In the genomic region with DNA sequence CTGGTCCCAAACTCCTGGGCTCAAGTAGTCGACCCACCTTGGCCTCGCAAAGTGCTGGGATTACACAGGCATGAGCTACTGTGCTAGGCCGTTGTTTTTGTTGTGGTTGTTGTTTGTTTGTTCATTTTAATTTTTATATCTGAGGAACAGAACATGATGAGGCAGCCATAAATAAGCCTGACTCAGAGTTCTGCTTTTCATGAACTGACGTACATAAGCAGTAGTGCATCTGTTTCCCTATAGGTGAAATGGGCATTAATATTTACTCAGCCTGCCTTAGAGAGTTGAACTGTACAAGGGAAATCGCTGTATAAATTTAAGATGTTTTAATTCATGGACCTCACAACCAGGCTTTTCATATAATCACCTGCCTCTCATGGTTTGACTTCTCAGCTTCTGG, we compare ENCODE assay signal across 19 cellular contexts.
A peak's percentile ranks its signal among the peaks of the same experiment; 100 is the strongest.
DNase-seq lines count a peak whose midpoint lies in the region; ATAC-seq, FAIRE-seq and TF ChIP-seq lines count a peak whose summit lies in the region.
"Had no signal": no experiment of that assay in that cellular context is flagged by ENCODE, and none has a peak within 500 bp of the region (broad histone marks: within the 10 kb centered on the region; RNA-seq: fewer than 3 reads in every experiment).

No MANE protein-coding gene starts in this region.

- in situ Hi-C loops in HepG2 (cut with HindIII; ENCODE audit: extremely low pct_ligation_motif_present, low pct_unique_long_range_greater_than_20kb): no loop called here

- H3K4me1 ChIP-seq in ACC112 (ENCODE audit: control insufficient read depth, insufficient read depth, low read length, unreplicated experiment) (peaks cover 18% of the 10 kb centered on the region), HepG2 (ENCODE audit: insufficient read depth, low read length) (no peaks in the 10 kb centered on the region)

- FAIRE-seq in HepG2 (lab: Jason Lieb, UNC): no peak

- peaks cover 11% of the 10 kb centered on the region for H3K36me3 Mint-ChIP-seq in activated T-helper 17 cell treated with anti-CD3 and anti-CD28 coated beads, Interleukin-2, amount 50 U/mL, for 72 hours (ENCODE audit: low read depth)
- H3K36me3 Mint-ChIP-seq in activated CD4-positive, alpha-beta memory T cell treated with anti-CD3 and anti-CD28 coated beads for 36 hours: peaks cover 4% of the 10 kb centered on the region

- DNase-seq in ELR (ENCODE audit: low read depth) (peak; percentile 55), NOMO-1 treated with DMSO at 0.1 percent for 48 hours (lab: John Stamatoyannopoulos, UW; ENCODE audit: unreplicated experiment) (peak; percentile 49), HepG2 (ENCODE audit: low spot score) (no peak)
- DNase-seq in activated CD4-positive, alpha-beta memory T cell treated with anti-CD3 and anti-CD28 coated beads for 36 hours: no peak
- DNase-seq: DMS79, GOT3, NCI-H1092, NCI-H1436 treated with DMSO at 0.1 percent for 48 hours, NCI-H2029, NCI-H2171, NCI-H526, OCI-M1 had no signal

- TF ChIP-seq EP300 in HepG2 (IDR thresholded peaks at IDR 0.05; ENCODE audit: low read depth in 2 of 2, low read length in 2 of 2): no peak
- TF ChIP-seq EP300 in HepG2 (CRISPR knock-in tag; IDR thresholded peaks at IDR 0.05; ENCODE audit: borderline replicate concordance): no peak

- no peak for ATAC-seq in HepG2
- ATAC-seq in HG02588 (IDR thresholded peaks at IDR 0.05; ENCODE audit: unreplicated experiment): no peak
- ATAC-seq in activated T-helper 17 cell treated with anti-CD3 and anti-CD28 coated beads, Interleukin-2, amount 50 U/mL, for 72 hours (replicated peaks): no peak
- ATAC-seq: HCT116 had no signal

- WGBS in HepG2 (ENCODE audit: low lambda C conversion rate): 98% methylated on average over 5 of the region's 5 CpGs

- H3K9me3 ChIP-seq in HepG2 (ENCODE audit: low read length): no peaks in the 10 kb centered on the region
- H3K9me3 ChIP-seq: BLaER1 had no signal

- H3K4me3 ChIP-seq in ACC112 (ENCODE audit: low read depth, low read length): no peak overlapping the region
- no peak overlapping the region for H3K4me3 ChIP-seq in HepG2 (replicated peaks in 1 of 3; ENCODE audit: insufficient read depth in 1 of 3, low read depth in 2 of 3, low read length in 3 of 3)
- H3K4me3 ChIP-seq: BLaER1 had no signal

- H3K9me3 Mint-ChIP-seq in activated T-helper 17 cell treated with anti-CD3 and anti-CD28 coated beads, Interleukin-2, amount 50 U/mL, for 72 hours: no peaks in the 10 kb centered on the region
- no peaks in the 10 kb centered on the region for H3K9me3 Mint-ChIP-seq in activated CD4-positive, alpha-beta memory T cell treated with anti-CD3 and anti-CD28 coated beads for 36 hours

- no TSS peak for BruUV-seq in HepG2 (replicated peaks; lab: Mats Ljungman, UMichigan)

- H3K27ac ChIP-seq in ACC112 (ENCODE audit: low read depth, low read length) (0 out of 2 replicates have a peak overlapping the region, but pooled peaks have one; percentile 6), HepG2 (ENCODE audit: extremely low read length, insufficient read depth, low read length) (no peak overlapping the region)
- H3K27ac ChIP-seq: BLaER1, KMS-11, RWPE1 had no signal

- no peak overlapping the region for H3K9ac ChIP-seq in HepG2 (ENCODE audit: insufficient read depth, low read depth, low read length)
- H3K9ac ChIP-seq: BLaER1, KMS-11 had no signal

- H3K4me1 Mint-ChIP-seq in activated T-helper 17 cell treated with anti-CD3 and anti-CD28 coated beads, Interleukin-2, amount 50 U/mL, for 72 hours: peaks cover 20% of the 10 kb centered on the region
- peaks cover 18% of the 10 kb centered on the region for H3K4me1 Mint-ChIP-seq in activated CD4-positive, alpha-beta memory T cell treated with anti-CD3 and anti-CD28 coated beads for 36 hours (ENCODE audit: low read depth)

- no peak for TF ChIP-seq POLR2A in HepG2 (IDR thresholded peaks at IDR 0.05; ENCODE audit: insufficient read depth in 1 of 2, low read depth in 2 of 2, low read length in 2 of 2)

- H3K4me3 Mint-ChIP-seq in activated T-helper 17 cell treated with anti-CD3 and anti-CD28 coated beads, Interleukin-2, amount 50 U/mL, for 72 hours: no peak overlapping the region
- no peak overlapping the region for H3K4me3 Mint-ChIP-seq in activated CD4-positive, alpha-beta memory T cell treated with anti-CD3 and anti-CD28 coated beads for 36 hours

- no peak overlapping the region for H3K4me2 ChIP-seq in HepG2 (ENCODE audit: low read depth, low read length)
- H3K4me2 ChIP-seq: BLaER1, KMS-11 had no signal

- H3K27me3 ChIP-seq in ACC112 (ENCODE audit: insufficient read depth, low read length): no peaks in the 10 kb centered on the region
- no peaks in the 10 kb centered on the region for H3K27me3 ChIP-seq in HepG2 (ENCODE audit: control insufficient read depth in 1 of 2, insufficient read depth in 2 of 2, low read length in 2 of 2)
- H3K27me3 ChIP-seq: BLaER1 had no signal

- CTCF ChIA-PET in HepG2 (lab: Yijun Ruan, JAX; ENCODE audit: low intra/inter-chr PET ratio, low total read pairs): no interaction called here
- CTCF ChIA-PET in activated CD4-positive, alpha-beta memory T cell treated with anti-CD3 and anti-CD28 coated beads for 36 hours (lab: Charles Lee): interaction anchor here (0.9 to 2.0 kb wide), 6 partner anchors 70 to 407 kb away, joined by 3 to 12 read pairs (median 4); no protein-coding TSS in a partner anchor

- H3K27ac Mint-ChIP-seq in activated T-helper 17 cell treated with anti-CD3 and anti-CD28 coated beads, Interleukin-2, amount 50 U/mL, for 72 hours: no peak overlapping the region
- H3K27ac Mint-ChIP-seq in activated CD4-positive, alpha-beta memory T cell treated with anti-CD3 and anti-CD28 coated beads for 36 hours: no peak overlapping the region

- TF ChIP-seq RAD21 in HepG2 (CRISPR knock-in tag; IDR thresholded peaks at IDR 0.05): no peak

- no peak for TF ChIP-seq CTCF in HepG2 (CRISPR knock-in tag; IDR thresholded peaks at IDR 0.05)

- H3K36me3 ChIP-seq in ACC112 (ENCODE audit: insufficient read depth, low read length) (no peaks in the 10 kb centered on the region), HepG2 (replicated peaks in 1 of 2; ENCODE audit: control insufficient read depth in 1 of 2, insufficient read depth in 2 of 2, low read length in 2 of 2) (peaks cover 3 to 12% of the 10 kb centered on the region in 2 experiments; a peak in 3 of 5 replicates)

- POLR2A ChIA-PET in HepG2 (lab: Yijun Ruan, JAX): no interaction called here
- POLR2A ChIA-PET in activated CD4-positive, alpha-beta memory T cell treated with anti-CD3 and anti-CD28 coated beads for 36 hours (lab: Charles Lee): interaction anchor here (0.6 kb wide), 1 partner anchor 149 kb away, joined by 4 read pairs; no protein-coding TSS in a partner anchor

- H4K20me1 ChIP-seq in HepG2 (ENCODE audit: insufficient read depth, low read length): no peaks in the 10 kb centered on the region; the same call in 1 of the 2 replicates
- H4K20me1 ChIP-seq: BLaER1 had no signal

- no peak overlapping the region for H2AFZ ChIP-seq in ACC112 (ENCODE audit: low read length, unreplicated experiment)
- H2AFZ ChIP-seq in HepG2 (ENCODE audit: low read length): no peak overlapping the region

- H3K79me2 ChIP-seq in ACC112 (ENCODE audit: control insufficient read depth, insufficient read depth, low read length, unreplicated experiment) (no peaks in the 10 kb centered on the region), HepG2 (ENCODE audit: insufficient read depth, low read length) (no peaks in the 10 kb centered on the region)

- H3K27me3 Mint-ChIP-seq in activated T-helper 17 cell treated with anti-CD3 and anti-CD28 coated beads, Interleukin-2, amount 50 U/mL, for 72 hours: no peaks in the 10 kb centered on the region
- H3K27me3 Mint-ChIP-seq in activated CD4-positive, alpha-beta memory T cell treated with anti-CD3 and anti-CD28 coated beads for 36 hours: no peaks in the 10 kb centered on the region

- intact Hi-C loops in HepG2 (cut with micrococcal nuclease; ENCODE audit: unreplicated experiment): no loop called here
- intact Hi-C loops in activated CD4-positive, alpha-beta memory T cell treated with anti-CD3 and anti-CD28 coated beads for 36 hours (cut with micrococcal nuclease): loop anchor here (5.0 kb wide), 1 partner anchor 70 kb away; no protein-coding TSS in a partner anchor

TF ChIP-seq in HepG2, 621 proteins besides CTCF, POLR2A, EP300 and RAD21:
- TF ChIP-seq TRIM22 (IDR thresholded peaks at IDR 0.05) (no peak), RBM22 (optimal IDR thresholded peaks at IDR 0.05; ENCODE audit: low read length) (peak; percentile 71)

Comparison
In these comparisons a context has a peak if more than half of its experiments do, and no peak if none do; other contexts are left out.
1. DNase-seq: peak in ELR (single experiment) and NOMO-1 treated with DMSO at 0.1 percent for 48 hours (single experiment); none in HepG2 (single experiment) and activated CD4-positive, alpha-beta memory T cell treated with anti-CD3 and anti-CD28 coated beads for 36 hours (single experiment).